ENCODE assay signal across 9 cellular contexts in the genomic region with DNA sequence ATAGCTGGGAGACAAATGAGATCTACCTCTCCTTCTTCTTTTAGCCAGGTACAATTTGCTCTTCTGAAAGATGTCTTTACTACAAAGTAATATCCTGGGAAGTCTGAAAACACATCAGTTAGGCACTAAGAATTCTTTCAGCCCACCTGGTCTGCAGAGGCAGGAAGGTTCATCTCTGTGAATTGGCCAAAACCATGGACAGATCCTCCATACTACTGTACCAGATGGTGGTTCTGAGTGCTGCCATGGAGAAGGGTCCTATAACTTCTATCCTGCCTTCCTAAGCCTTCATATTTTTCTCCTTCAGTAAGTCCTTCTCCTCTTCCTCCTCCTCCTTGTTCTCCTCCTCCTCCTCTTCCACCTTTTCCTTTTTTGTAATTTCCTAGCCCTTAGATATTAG. TPM values are rescaled to one million over a fixed set of nuclear protein-coding genes. Genes with fewer than 3 reads are reported as not detected.
"Had no signal": no experiment of that assay in that cellular context is flagged by ENCODE, and none has a peak within 500 bp of the region (broad histone marks: within the 10 kb centered on the region; RNA-seq: fewer than 3 reads in every experiment).

No MANE protein-coding gene starts in this region.

- H3K4me3 ChIP-seq: GM12878 had no signal

- FAIRE-seq: G401.6, GM12878, GM12891, GM12892, GM18507, GM19239 had no signal

- DNase-seq: GDM1, GF-D8 had no signal

- ATAC-seq: GM12878 had no signal

RNA-seq across cellular contexts. Expression of a gene that starts 11.7 kb away (rescaled TPM):
- total RNA-seq: G401, GM12878 had no signal
- polyA plus RNA-seq: GM12878 had no signal
